19 cellular contexts compared by ENCODE assay signal in genomic region chrX:109928596-109929335, GRCh38.
A peak's percentile ranks its signal among the peaks of the same experiment; 100 is the strongest.
DNase-seq lines count a peak whose midpoint lies in the region; ATAC-seq and TF ChIP-seq lines count a peak whose summit lies in the region.
"Had no signal": no experiment of that assay in that cellular context is flagged by ENCODE, and none has a peak within 500 bp of the region (broad histone marks: within the 10 kb centered on the region; RNA-seq: fewer than 3 reads in every experiment).

No MANE protein-coding gene starts in this region.

- intact Hi-C loops in right cardiac atrium (cut with DNase I), result no loop called here
- intact Hi-C loops in cardiac septum (cut with DNase I), result no loop called here

- H3K36me3 ChIP-seq in endodermal cell (ENCODE audit: control insufficient read depth, insufficient read depth, low read length), result no peaks in the 10 kb centered on the region

- DNase-seq in right cardiac atrium (no peak), cardiac septum (ENCODE audit: low spot score) (no peak), endodermal cell (no peak), putamen (ENCODE audit: low spot score) (peak; percentile 65), cerebellar nuclear complex (lab: John Stamatoyannopoulos, UW) (no peak), NCI-H187 (lab: John Stamatoyannopoulos, UW) (no peak), COR-L47 (lab: John Stamatoyannopoulos, UW) (no peak)
- DNase-seq: DMS79, IMR-90, MV-4-11, NCI-H1105 treated with DMSO at 0.1 percent for 48 hours, NCI-H1694, NCI-H2081 treated with DMSO at 0.1 percent for 48 hours, NCI-H2171 treated with DMSO at 0.1 percent for 48 hours, NCI-H524 treated with DMSO at 0.1 percent for 48 hours, SHP77 had no signal

- H3K4me3 ChIP-seq in right cardiac atrium (ENCODE audit: low read length) (no peak overlapping the region), endodermal cell (ENCODE audit: low read length) (no peak overlapping the region)
- H3K4me3 ChIP-seq: A549 had no signal

- H3K9me3 ChIP-seq in right cardiac atrium (ENCODE audit: control insufficient read depth, low read length), result no peaks in the 10 kb centered on the region
- no peaks in the 10 kb centered on the region for H3K9me3 ChIP-seq in endodermal cell (ENCODE audit: control insufficient read depth, low read length)
- H3K9me3 ChIP-seq: A549 had no signal

- H3K4me1 Mint-ChIP-seq in endodermal cell, result peaks cover 6% of the 10 kb centered on the region
- H3K4me1 Mint-ChIP-seq: B cell, CD14-positive monocyte had no signal

- H3K27me3 Mint-ChIP-seq in endodermal cell (ENCODE audit: insufficient read depth), result no peaks in the 10 kb centered on the region

- no peaks in the 10 kb centered on the region for H3K36me3 Mint-ChIP-seq in endodermal cell (ENCODE audit: low read depth)
- H3K36me3 Mint-ChIP-seq: CD14-positive monocyte had no signal

- no peak overlapping the region for H3K9ac ChIP-seq in endodermal cell (ENCODE audit: extremely low read depth, low read length, poor library complexity, severe bottlenecking)

- H3K4me3 Mint-ChIP-seq in endodermal cell, result no peak overlapping the region
- H3K4me3 Mint-ChIP-seq: B cell, CD14-positive monocyte had no signal

- 79% methylated on average over 6 of the region's 6 CpGs for WGBS in right cardiac atrium
- WGBS in endodermal cell (ENCODE audit: insufficient coverage in 1 of 2, insufficient read length in 1 of 2), 2 experiments, result 88% methylated on average over 5 of the region's 6 CpGs; no CpG with 5 or more reads in 1 of the 2 experiments

- no peaks in the 10 kb centered on the region for H3K4me1 ChIP-seq in right cardiac atrium (ENCODE audit: control insufficient read depth, insufficient read depth, low read length)
- no peaks in the 10 kb centered on the region for H3K4me1 ChIP-seq in endodermal cell (ENCODE audit: control insufficient read depth, insufficient read depth, low read length)
- H3K4me1 ChIP-seq: A549 had no signal

- no peaks in the 10 kb centered on the region for H3K27me3 ChIP-seq in right cardiac atrium (ENCODE audit: control insufficient read depth, insufficient read depth)
- H3K27me3 ChIP-seq in endodermal cell (ENCODE audit: control insufficient read depth, insufficient read depth, low read length, poor library complexity, severe bottlenecking), result no peaks in the 10 kb centered on the region

- ATAC-seq in right cardiac atrium, result no peak

- no peaks in the 10 kb centered on the region for H3K9me3 Mint-ChIP-seq in endodermal cell

- peak; percentile 36 for TF ChIP-seq CTCF in endodermal cell (conservative IDR thresholded peaks at IDR 0.05)

- H3K27ac Mint-ChIP-seq in endodermal cell, result no peak overlapping the region
- H3K27ac Mint-ChIP-seq: B cell, CD14-positive monocyte had no signal

- peak overlapping the region; percentile 80 for H3K27ac ChIP-seq in right cardiac atrium (ENCODE audit: low read length)
- H3K27ac ChIP-seq in endodermal cell (ENCODE audit: low read depth, low read length), result no peak overlapping the region
- H3K27ac ChIP-seq: A549 had no signal
